In the genomic region with DNA sequence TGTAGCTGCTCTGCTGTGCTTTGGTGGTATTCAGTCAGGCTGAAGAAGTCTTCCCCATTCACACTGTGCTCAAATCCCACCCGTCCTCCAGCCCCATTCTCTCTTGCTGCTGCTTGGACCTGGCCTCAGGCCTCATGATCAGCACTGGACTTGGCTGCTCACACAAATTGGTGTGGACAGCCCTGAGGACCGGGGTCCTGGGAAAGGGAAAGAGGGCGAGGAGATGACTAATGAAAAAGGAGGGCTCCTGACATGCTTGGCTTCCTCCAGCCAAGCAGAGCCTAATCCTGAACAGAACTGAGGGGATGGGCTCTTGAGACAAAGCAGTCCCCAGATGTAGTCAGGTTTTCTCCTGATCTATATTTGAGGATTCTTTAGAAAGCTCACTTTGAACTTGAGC, we compare ENCODE assay signal across 1 cellular context.
TF ChIP-seq lines count a peak whose summit lies in the region.

No MANE protein-coding gene starts in this region.

TF ChIP-seq in endothelial cell of umbilical vein, 7 proteins besides CTCF, POLR2A, EP300 and RAD21:
- no peak for TF ChIP-seq JUN (IDR thresholded peaks at IDR 0.05; ENCODE audit: borderline replicate concordance, insufficient read depth, insufficient read length, low read depth)
- TF ChIP-seq MYC (IDR thresholded peaks at IDR 0.05; ENCODE audit: low read depth, low read length), result no peak
- TF ChIP-seq, protein P1, sequence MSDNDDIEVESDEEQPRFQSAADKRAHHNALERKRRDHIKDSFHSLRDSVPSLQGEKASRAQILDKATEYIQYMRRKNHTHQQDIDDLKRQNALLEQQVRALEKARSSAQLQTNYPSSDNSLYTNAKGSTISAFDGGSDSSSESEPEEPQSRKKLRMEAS (IDR thresholded peaks at IDR 0.05; ENCODE audit: insufficient read depth, insufficient read length), result no peak
- no peak for TF ChIP-seq FOS (IDR thresholded peaks at IDR 0.05; ENCODE audit: borderline replicate concordance, insufficient read depth, low read length)
- no peak for TF ChIP-seq POLR2AphosphoS5 (IDR thresholded peaks at IDR 0.05; ENCODE audit: insufficient read depth, low read depth, low read length)
- no peak for TF ChIP-seq GATA2 (IDR thresholded peaks at IDR 0.05; ENCODE audit: insufficient read depth, insufficient read length, low read depth, low read length)
- TF ChIP-seq EZH2 (IDR thresholded peaks at IDR 0.05; ENCODE audit: borderline replicate concordance, low read depth, low read length, severe bottlenecking), result no peak
